35 cellular contexts compared by ENCODE assay signal in genomic region chr7:70082026-70082655, GRCh38.
DNase-seq lines count a peak whose midpoint lies in the region; ATAC-seq, FAIRE-seq and TF ChIP-seq lines count a peak whose summit lies in the region.
"Had no signal": no experiment of that assay in that cellular context is flagged by ENCODE, and none has a peak within 500 bp of the region (broad histone marks: within the 10 kb centered on the region; RNA-seq: fewer than 3 reads in every experiment).

No MANE protein-coding gene starts in this region.

- TF ChIP-seq CTCF in left ventricle myocardium inferior (IDR thresholded peaks at IDR 0.05; ENCODE audit: borderline replicate concordance), result no peak

- peaks cover 26% of the 10 kb centered on the region for H3K9me3 ChIP-seq in left ventricle myocardium inferior (replicated peaks)

- H3K4me1 ChIP-seq in left ventricle myocardium inferior, result no peaks in the 10 kb centered on the region
- H3K4me1 ChIP-seq: A549, lower lobe of right lung, upper lobe of left lung had no signal

- H3K27me3 ChIP-seq in left ventricle myocardium inferior (ENCODE audit: low read depth), result no peaks in the 10 kb centered on the region
- H3K27me3 ChIP-seq: BLaER1 treated with 17β-estradiol and CSF1 and Interleukin-3, amounts not matched to agents 10 nM and 100 nM; heart left ventricle; upper lobe of left lung had no signal

- H3K27ac ChIP-seq in left ventricle myocardium inferior (replicated peaks), result no peak overlapping the region
- H3K27ac ChIP-seq: A549; BLaER1 treated with 17β-estradiol and CSF1 and Interleukin-3, amounts not matched to agents 10 nM and 100 nM; epithelial cell of prostate; heart left ventricle; lower lobe of right lung; upper lobe of left lung had no signal

- ATAC-seq in left ventricle myocardium superior, result peak; percentile 42
- no peak for ATAC-seq in GM18868 (IDR thresholded peaks at IDR 0.05; ENCODE audit: unreplicated experiment)
- no peak for ATAC-seq in GM18519 (IDR thresholded peaks at IDR 0.05; ENCODE audit: low FRiP score, unreplicated experiment)
- ATAC-seq in HG02678 (IDR thresholded peaks at IDR 0.05; ENCODE audit: unreplicated experiment), result no peak
- ATAC-seq: A549; activated CD8-positive, alpha-beta T cell treated with anti-CD3 and anti-CD28 coated beads, Interleukin-2, amount 10 ng/mL, durations not matched to agents 7 days and 5 days; HepG2; lower lobe of right lung; naive thymus-derived CD8-positive, alpha-beta T cell; Panc1; stimulated activated naive B cell treated with anti-CD40 and anti-IgM and Interleukin-4, amounts not matched to agents 10 μg/mL and 1 μg/mL and 100 μg/mL, for 72 hours had no signal

- H3K4me3 ChIP-seq in left ventricle myocardium inferior, result no peak overlapping the region
- H3K4me3 ChIP-seq: A549; BLaER1 treated with 17β-estradiol and CSF1 and Interleukin-3, amounts not matched to agents 10 nM and 100 nM; heart left ventricle; lower lobe of right lung; upper lobe of left lung had no signal

- DNase-seq in left ventricle myocardium superior (no peak), left ventricle myocardium inferior (no peak), astrocyte of the hippocampus (ENCODE audit: low read depth, low spot score) (peak; percentile 12), NCI-H774 (lab: John Stamatoyannopoulos, UW) (no peak)
- DNase-seq: activated CD4-positive, alpha-beta T cell treated with anti-CD3 and anti-CD28 coated beads for 1 hour; activated CD8-positive, alpha-beta T cell treated with anti-CD3 and anti-CD28 coated beads, Interleukin-2, amount 10 ng/mL, durations not matched to agents 7 days and 5 days; activated naive CD4-positive, alpha-beta T cell treated with anti-CD3 and anti-CD28 coated beads, Interleukin-2, amount 50 U/mL, for 16 hours; effector CD8-positive, alpha-beta T cell; foreskin melanocyte; HCEC 1CT; heart left ventricle; kidney; lower lobe of right lung; naive thymus-derived CD8-positive, alpha-beta T cell; NCI-H1417 treated with DMSO at 0.1 percent for 48 hours; NCI-H2081; NCI-H345; NCI-H69; occipital lobe; SHP77; small intestine; stimulated activated naive B cell treated with anti-CD40 and anti-IgM and Interleukin-4, amounts not matched to agents 10 μg/mL and 1 μg/mL and 100 μg/mL, for 72 hours; substantia nigra; SW 1271; upper lobe of left lung had no signal

- intact Hi-C loops in left ventricle myocardium superior (cut with micrococcal nuclease), result no loop called here
- intact Hi-C loops in left ventricle myocardium inferior (cut with micrococcal nuclease), result no loop called here

- H3K36me3 ChIP-seq in left ventricle myocardium inferior, result no peaks in the 10 kb centered on the region
- H3K36me3 ChIP-seq: heart left ventricle, lower lobe of right lung, upper lobe of left lung had no signal

- peak; percentile 17 for FAIRE-seq in islet of Langerhans (lab: Jason Lieb, UNC)
- FAIRE-seq: A549, colon, HepG2, kidney, small intestine had no signal
